In the genomic region with DNA sequence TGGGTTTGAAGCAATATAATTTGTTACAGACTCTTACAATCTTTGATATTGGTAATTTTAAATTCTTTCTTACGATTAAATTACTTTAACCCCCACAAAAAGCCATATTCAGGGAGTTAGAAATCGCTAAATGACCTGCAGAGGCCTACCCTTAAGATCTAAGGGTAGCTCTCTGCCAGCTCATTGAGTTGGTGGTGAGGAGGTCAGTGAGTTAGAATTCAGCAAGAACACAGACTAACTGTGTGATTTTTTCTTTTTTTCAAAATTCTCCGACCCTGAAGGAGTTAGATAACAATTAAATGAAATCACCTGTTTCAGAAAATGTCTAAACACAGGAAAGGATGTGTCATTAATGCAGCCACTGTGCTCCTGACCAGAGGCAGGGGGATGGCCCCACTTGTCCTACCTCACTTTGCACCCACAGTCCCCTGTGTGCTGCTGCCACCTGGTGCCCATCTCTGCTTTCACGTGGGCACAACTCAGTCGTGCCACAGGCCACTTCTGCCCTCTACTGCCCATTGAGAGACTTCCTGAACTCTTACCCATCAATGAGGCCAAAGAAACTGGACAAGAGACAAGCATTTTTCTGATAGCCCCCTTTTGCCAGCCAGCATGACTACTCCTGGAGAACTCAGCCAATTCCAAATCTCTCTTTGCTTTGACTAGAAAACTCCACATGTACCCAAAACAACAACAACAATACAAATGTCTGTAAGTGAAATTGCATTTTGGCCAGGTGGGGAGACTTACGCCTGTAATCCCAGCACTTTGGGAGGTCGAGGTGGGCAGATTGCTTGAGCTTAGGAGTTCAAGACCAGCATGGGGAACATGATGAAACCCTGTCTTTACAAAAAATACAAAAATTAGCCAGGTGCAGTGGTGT, we compare ENCODE assay signal across 8 cellular contexts. TPM values are rescaled to one million over a fixed set of nuclear protein-coding genes. Genes with fewer than 3 reads are reported as not detected.
DNase-seq lines count a peak whose midpoint lies in the region; ATAC-seq and TF ChIP-seq lines count a peak whose summit lies in the region.

No MANE protein-coding gene starts in this region.

- no peak for TF ChIP-seq POLR2A in adrenal gland (IDR thresholded peaks at IDR 0.05)
- no peak for TF ChIP-seq POLR2A in sigmoid colon (IDR thresholded peaks at IDR 0.05)

- H3K27ac ChIP-seq in adrenal gland, result no peak overlapping the region
- H3K27ac ChIP-seq in right atrium auricular region, result no peak overlapping the region
- H3K27ac ChIP-seq in sigmoid colon, result no peak overlapping the region

- DNase-seq in NCI-H146 treated with DMSO at 0.1 percent for 48 hours (lab: John Stamatoyannopoulos, UW; ENCODE audit: unreplicated experiment) (peak; percentile 61), T-helper 2 cell (peak; percentile 35 to 70 (median 56)), adrenal gland (peak; percentile 86 to 94 (median 91)), right atrium auricular region (ENCODE audit: low spot score) (peak; percentile 90), sigmoid colon (peak; percentile 88)

- H3K4me3 ChIP-seq in adrenal gland (no peak overlapping the region), right atrium auricular region (no peak overlapping the region), sigmoid colon (no peak overlapping the region)

- H3K36me3 ChIP-seq in adrenal gland (replicated peaks in 1 of 2), result no peaks in the 10 kb centered on the region
- no peaks in the 10 kb centered on the region for H3K36me3 ChIP-seq in right atrium auricular region
- H3K36me3 ChIP-seq in sigmoid colon, result no peaks in the 10 kb centered on the region

- WGBS in adrenal gland, 4 donors, result 40 to 45% (median 41%) methylated on average over 7 of the region's 7 CpGs
- WGBS in sigmoid colon, 2 donors, result 39 to 49% methylated on average over 7 of the region's 7 CpGs

- H3K9me3 ChIP-seq in adrenal gland (replicated peaks in 1 of 3), result no peaks in the 10 kb centered on the region
- no peaks in the 10 kb centered on the region for H3K9me3 ChIP-seq in right atrium auricular region
- H3K9me3 ChIP-seq in sigmoid colon, result no peaks in the 10 kb centered on the region

- H3K27me3 ChIP-seq in adrenal gland (no peaks in the 10 kb centered on the region), right atrium auricular region (no peaks in the 10 kb centered on the region), sigmoid colon (no peaks in the 10 kb centered on the region)

- H3K4me1 ChIP-seq in adrenal gland (replicated peaks in 1 of 2) (peaks cover 8 to 23% of the 10 kb centered on the region in 2 donors), right atrium auricular region (peaks cover 0 to 22% of the 10 kb centered on the region in 2 donors), sigmoid colon (peaks cover 0 to 5% (median 0%) of the 10 kb centered on the region in 4 donors)

- no peak for TF ChIP-seq EP300 in sigmoid colon (IDR thresholded peaks at IDR 0.05)

- peak; percentile 80 for TF ChIP-seq CTCF in GM12801 (IDR thresholded peaks at IDR 0.05; ENCODE audit: extremely low read depth, insufficient read length)
- TF ChIP-seq CTCF in adrenal gland (IDR thresholded peaks at IDR 0.05), result peak; percentile 83 to 100 (median 100)
- TF ChIP-seq CTCF in right atrium auricular region (IDR thresholded peaks at IDR 0.05), result peak; percentile 72 to 96
- TF ChIP-seq CTCF in sigmoid colon (IDR thresholded peaks at IDR 0.05), result peak; percentile 90 to 98 (median 94)

- ATAC-seq in HG02623 (IDR thresholded peaks at IDR 0.05; ENCODE audit: unreplicated experiment) (peak; percentile 66), HG02852 (IDR thresholded peaks at IDR 0.05; ENCODE audit: unreplicated experiment) (no peak)

- intact Hi-C loops in adrenal gland (cut with DNase I) (loop anchor here in 1 of 2 donors (2.0 kb wide), 1 partner anchor 91 kb away; no protein-coding TSS in a partner anchor), sigmoid colon (cut with DNase I) (loop anchor here (1.0 to 2.0 kb wide), 3 partner anchors 90 to 111 kb away; a partner anchor contains a TSS)

RNA-seq across cellular contexts. Expression of a gene that starts 8.4 kb away (rescaled TPM):
- total RNA-seq in adrenal gland (under 1 TPM in 2 of 8 donors, not detected in 6; 0.14 to 0.81 TPM), right atrium auricular region (1 to 10 TPM in 1 of 2 donors, under 1 TPM in 1; 0.86 to 1.3 TPM), sigmoid colon (1 to 10 TPM in 1 of 4 donors, under 1 TPM in 1, not detected in 2; 0.81 to 1.8 TPM)
- polyA plus RNA-seq in adrenal gland (under 1 TPM; 0.30 to 0.42 (median 0.40) TPM), sigmoid colon (1 to 10 TPM in 1 of 3 donors, under 1 TPM in 1, not detected in 1; 0.29 to 1.2 TPM)

RNA-seq across cellular contexts. Expression of a gene that starts 29.1 kb away (rescaled TPM):
- total RNA-seq in adrenal gland (under 1 TPM in 1 of 8 donors, not detected in 7; 0.14 TPM), right atrium auricular region (not detected), sigmoid colon (not detected)
- polyA plus RNA-seq in adrenal gland (under 1 TPM in 2 of 3 donors, not detected in 1; 0.20 to 0.80 TPM), sigmoid colon (under 1 TPM in 1 of 3 donors, not detected in 2; 0.10 TPM)

RNA-seq across cellular contexts. Expression of a gene that starts 33.8 kb away (rescaled TPM):
- 100 to 1,000 TPM in 7 of 8 donors, 10 to 100 TPM in 1; 87.1 to 185 (median 143) TPM for total RNA-seq in adrenal gland
- polyA plus RNA-seq in adrenal gland, result 100 to 1,000 TPM; 124 to 215 (median 192) TPM
- total RNA-seq in right atrium auricular region, result 100 to 1,000 TPM; 124 to 235 TPM
- 100 to 1,000 TPM in 2 of 4 donors, 10 to 100 TPM in 2; 88.8 to 109 (median 99.0) TPM for total RNA-seq in sigmoid colon
- polyA plus RNA-seq in sigmoid colon, result 100 to 1,000 TPM; 383 to 770 (median 531) TPM

RNA-seq across cellular contexts. Expression of a gene that starts 53.9 kb away (rescaled TPM):
- total RNA-seq in adrenal gland (under 1 TPM in 3 of 8 donors, not detected in 5; 0.14 to 0.32 (median 0.23) TPM), right atrium auricular region (1 to 10 TPM; 2.0 to 5.4 TPM), sigmoid colon (under 1 TPM in 1 of 4 donors, not detected in 3; under 0.01 TPM)
- polyA plus RNA-seq in adrenal gland (under 1 TPM in 2 of 3 donors, not detected in 1; 0.10 to 0.16 TPM), sigmoid colon (10 to 100 TPM in 2 of 3 donors, 1 to 10 TPM in 1; 6.9 to 16.3 (median 11.4) TPM)
